In genomic region chr9:4145482-4145881, GRCh38 we compare ENCODE assay signal across 19 cellular contexts.
DNase-seq lines count a peak whose midpoint lies in the region; ATAC-seq, FAIRE-seq and TF ChIP-seq lines count a peak whose summit lies in the region.
"Had no signal": no experiment of that assay in that cellular context is flagged by ENCODE, and none has a peak within 500 bp of the region (broad histone marks: within the 10 kb centered on the region; RNA-seq: fewer than 3 reads in every experiment).

No MANE protein-coding gene starts in this region.

- TF ChIP-seq CTCF in smooth muscle cell (IDR thresholded peaks at IDR 0.05; ENCODE audit: borderline replicate concordance, insufficient read depth, poor library complexity, severe bottlenecking) (no peak), Peyer's patch (IDR thresholded peaks at IDR 0.05) (no peak)

- TF ChIP-seq POLR2A in Peyer's patch (IDR thresholded peaks at IDR 0.05): no peak

- FAIRE-seq in small intestine (lab: Jason Lieb, UNC): no peak

- peaks cover 15% of the 10 kb centered on the region for H4K20me1 ChIP-seq in smooth muscle cell (ENCODE audit: low read depth)

- H3K4me3 ChIP-seq in endocrine pancreas (ENCODE audit: control insufficient read depth, insufficient read depth, low read length): peak overlapping the region; percentile 64
- H3K4me3 ChIP-seq in smooth muscle cell: no peak overlapping the region
- H3K4me3 ChIP-seq in Peyer's patch: no peak overlapping the region
- no peak overlapping the region for H3K4me3 ChIP-seq in small intestine (ENCODE audit: low read depth in 1 of 2, low read length in 2 of 2)
- H3K4me3 ChIP-seq: adrenal gland, PC-9, thyroid gland had no signal

- no peaks in the 10 kb centered on the region for H3K27me3 ChIP-seq in endocrine pancreas (ENCODE audit: control insufficient read depth, insufficient read depth, low read length)
- no peaks in the 10 kb centered on the region for H3K27me3 ChIP-seq in smooth muscle cell (ENCODE audit: low read depth)
- H3K27me3 ChIP-seq in Peyer's patch: no peaks in the 10 kb centered on the region
- no peaks in the 10 kb centered on the region for H3K27me3 ChIP-seq in small intestine (ENCODE audit: control insufficient read depth in 2 of 2, insufficient read depth in 2 of 2, low read length in 2 of 2)
- H3K27me3 ChIP-seq: adrenal gland, thyroid gland had no signal

- H3K9me3 ChIP-seq in endocrine pancreas (ENCODE audit: control insufficient read depth, low read length) (no peaks in the 10 kb centered on the region), smooth muscle cell (replicated peaks; ENCODE audit: low read depth) (no peaks in the 10 kb centered on the region), Peyer's patch (no peaks in the 10 kb centered on the region), small intestine (ENCODE audit: control insufficient read depth, low read depth) (no peaks in the 10 kb centered on the region)
- H3K9me3 ChIP-seq: adrenal gland, thyroid gland had no signal

- peak overlapping the region; percentile 54 for H3K4me2 ChIP-seq in smooth muscle cell
- H3K4me2 ChIP-seq: PC-9 had no signal

- no peak overlapping the region for H3K27ac ChIP-seq in smooth muscle cell (ENCODE audit: low read depth)
- H3K27ac ChIP-seq in Peyer's patch: peak overlapping the region in 1 of 4 donors; percentile 23
- no peak overlapping the region for H3K27ac ChIP-seq in small intestine (ENCODE audit: low read depth in 1 of 2, low read length in 1 of 2)
- H3K27ac ChIP-seq: adrenal gland, PC-9, thyroid gland had no signal

- H3F3A ChIP-seq in smooth muscle cell (ENCODE audit: low read depth): no peaks in the 10 kb centered on the region

- no peak overlapping the region for H3K9ac ChIP-seq in endocrine pancreas (ENCODE audit: control insufficient read depth, insufficient read depth, low read length)
- H3K9ac ChIP-seq in smooth muscle cell (ENCODE audit: low read depth): no peak overlapping the region

- no peaks in the 10 kb centered on the region for H3K36me3 ChIP-seq in endocrine pancreas (ENCODE audit: control insufficient read depth, insufficient read depth, low read length)
- H3K36me3 ChIP-seq in smooth muscle cell (ENCODE audit: low read depth): no peaks in the 10 kb centered on the region
- no peaks in the 10 kb centered on the region for H3K36me3 ChIP-seq in Peyer's patch
- H3K36me3 ChIP-seq in small intestine (ENCODE audit: control insufficient read depth in 2 of 2, insufficient read depth in 2 of 2, low read length in 2 of 2): no peaks in the 10 kb centered on the region
- H3K36me3 ChIP-seq: adrenal gland, thyroid gland had no signal

- H3K4me1 ChIP-seq in endocrine pancreas (ENCODE audit: control insufficient read depth, insufficient read depth, low read length): peaks cover 23% of the 10 kb centered on the region
- H3K4me1 ChIP-seq in smooth muscle cell (ENCODE audit: low read depth): peaks cover 49% of the 10 kb centered on the region
- peaks cover 0 to 14% (median 0%) of the 10 kb centered on the region in 4 donors for H3K4me1 ChIP-seq in Peyer's patch
- peaks cover 0 to 6% of the 10 kb centered on the region in 2 donors for H3K4me1 ChIP-seq in small intestine (ENCODE audit: control insufficient read depth in 2 of 2, insufficient read depth in 1 of 2, low read depth in 1 of 2, low read length in 1 of 2)
- H3K4me1 ChIP-seq: adrenal gland had no signal

- H2AFZ ChIP-seq in smooth muscle cell (ENCODE audit: low read depth): no peak overlapping the region
- H2AFZ ChIP-seq: PC-9 had no signal

- ATAC-seq in GM18517 (IDR thresholded peaks at IDR 0.05; ENCODE audit: unreplicated experiment) (no peak), GM18498 (IDR thresholded peaks at IDR 0.05; ENCODE audit: unreplicated experiment) (no peak)
- ATAC-seq: activated T-helper 17 cell treated with anti-CD3 and anti-CD28 coated beads, Interleukin-2, amount 50 U/mL, for 72 hours had no signal

- H3K79me2 ChIP-seq in smooth muscle cell (ENCODE audit: low read depth): no peaks in the 10 kb centered on the region

- 65% methylated on average over 4 of the region's 4 CpGs for WGBS in smooth muscle cell (ENCODE audit: low lambda C conversion rate)
- WGBS in small intestine, 3 donors: 53 to 89% (median 83%) methylated on average over 4 of the region's 4 CpGs

- peak; percentile 40 for DNase-seq in HT1080 (ENCODE audit: low read depth)
- peak; percentile 35 for DNase-seq in medulla oblongata (ENCODE audit: extremely low spot score)
- DNase-seq in smooth muscle cell (lab: John Stamatoyannopoulos, UW; ENCODE audit: unreplicated experiment): no peak
- DNase-seq in Peyer's patch: no peak
- no peak for DNase-seq in small intestine
- DNase-seq: adrenal gland; islet precursor cell; MM.1S; NCI-H2107; NCI-H526 treated with DMSO at 0.1 percent for 48 hours; PC-9; stimulated activated CD4-positive, alpha-beta T cell treated with anti-CD3 and anti-CD28 coated beads, Interleukin-2, amount 100 ng/mL, for 48 hours; stimulated activated CD8-positive, alpha-beta memory T cell treated with anti-CD3 and anti-CD28 coated beads, Interleukin-4, amount 100 ng/mL, for 48 hours; SW 1271; thyroid gland had no signal

Comparison
In these comparisons a context has a peak if more than half of its experiments do, and no peak if none do; other contexts are left out.
1. DNase-seq: peak in HT1080 (single experiment) and medulla oblongata (single experiment); none in smooth muscle cell (single experiment), Peyer's patch (0 of 3) and small intestine (single experiment).